In genomic region chr3:13318626-13319470, GRCh38 we compare ENCODE assay signal across 18 cellular contexts.
"Had no signal": no experiment of that assay in that cellular context is flagged by ENCODE, and none has a peak within 500 bp of the region (broad histone marks: within the 10 kb centered on the region; RNA-seq: fewer than 3 reads in every experiment).

No MANE protein-coding gene starts in this region.

- H3K27ac ChIP-seq: brain microvascular endothelial cell, lower lobe of right lung, ovary, stomach, testis, upper lobe of right lung had no signal

- H3K4me1 ChIP-seq: lower lobe of right lung, stomach, testis, upper lobe of right lung had no signal

- H3K9me3 Mint-ChIP-seq: activated CD4-positive, alpha-beta T cell treated with anti-CD3 and anti-CD28 coated beads, Interleukin-2, amount 10 ng/mL, durations not matched to agents 7 days and 5 days; activated naive CD4-positive, alpha-beta T cell treated with anti-CD3 and anti-CD28 coated beads, Interleukin-2, amount 50 U/mL, for 24 hours; mesothelial cell of epicardium; nephron progenitor cell; T-helper 1 cell treated with Interleukin-12 subunit alpha and Interleukin-12 subunit beta and Interleukin-4 antibody, amounts not matched to agents 30 μg/mL and 1 μg/mL, for 36 hours had no signal

- H3K27me3 ChIP-seq: brain microvascular endothelial cell, ovary, stomach, testis, upper lobe of right lung had no signal

- H3K27me3 Mint-ChIP-seq: activated CD4-positive, alpha-beta T cell treated with anti-CD3 and anti-CD28 coated beads, Interleukin-2, amount 10 ng/mL, durations not matched to agents 7 days and 5 days; activated naive CD4-positive, alpha-beta T cell treated with anti-CD3 and anti-CD28 coated beads, Interleukin-2, amount 50 U/mL, for 24 hours had no signal

- H3K4me1 Mint-ChIP-seq: activated CD4-positive, alpha-beta T cell treated with anti-CD3 and anti-CD28 coated beads, Interleukin-2, amount 10 ng/mL, durations not matched to agents 7 days and 5 days; activated naive CD4-positive, alpha-beta T cell treated with anti-CD3 and anti-CD28 coated beads, Interleukin-2, amount 50 U/mL, for 24 hours; mesothelial cell of epicardium had no signal

- FAIRE-seq: islet of Langerhans, TTC549 had no signal

- DNase-seq: activated CD4-positive, alpha-beta T cell treated with anti-CD3 and anti-CD28 coated beads, Interleukin-2, amount 10 ng/mL, durations not matched to agents 7 days and 5 days; activated CD4-positive, CD25-positive, alpha-beta regulatory T cell; activated effector memory CD4-positive, alpha-beta T cell treated with Interleukin-2 at 50 U/mL for 16 hours; activated T-cell treated with anti-CD3 and anti-CD28 coated beads, Interleukin-2, amount 50 U/mL, for 1 hour; brain microvascular endothelial cell; left colon; lower lobe of right lung; nephron progenitor cell; ovary; stomach; testis; upper lobe of right lung had no signal

- H3K9me3 ChIP-seq: lower lobe of right lung, ovary, stomach, testis, upper lobe of right lung had no signal

- H3K36me3 ChIP-seq: brain microvascular endothelial cell, ovary had no signal

- ATAC-seq: left colon, lower lobe of right lung, sciatic nerve, upper lobe of right lung had no signal

- H3K27ac Mint-ChIP-seq: activated CD4-positive, alpha-beta T cell treated with anti-CD3 and anti-CD28 coated beads, Interleukin-2, amount 10 ng/mL, durations not matched to agents 7 days and 5 days; activated naive CD4-positive, alpha-beta T cell treated with anti-CD3 and anti-CD28 coated beads, Interleukin-2, amount 50 U/mL, for 24 hours; mesothelial cell of epicardium; nephron progenitor cell; T-helper 1 cell treated with Interleukin-12 subunit alpha and Interleukin-12 subunit beta and Interleukin-4 antibody, amounts not matched to agents 30 μg/mL and 1 μg/mL, for 36 hours had no signal

- H3K4me3 ChIP-seq: lower lobe of right lung, ovary, stomach, testis, upper lobe of right lung had no signal

- H3K4me3 Mint-ChIP-seq: activated CD4-positive, alpha-beta T cell treated with anti-CD3 and anti-CD28 coated beads, Interleukin-2, amount 10 ng/mL, durations not matched to agents 7 days and 5 days; activated naive CD4-positive, alpha-beta T cell treated with anti-CD3 and anti-CD28 coated beads, Interleukin-2, amount 50 U/mL, for 24 hours; mesothelial cell of epicardium; nephron progenitor cell; T-helper 1 cell treated with Interleukin-12 subunit alpha and Interleukin-12 subunit beta and Interleukin-4 antibody, amounts not matched to agents 30 μg/mL and 1 μg/mL, for 36 hours had no signal
